In the genomic region with DNA sequence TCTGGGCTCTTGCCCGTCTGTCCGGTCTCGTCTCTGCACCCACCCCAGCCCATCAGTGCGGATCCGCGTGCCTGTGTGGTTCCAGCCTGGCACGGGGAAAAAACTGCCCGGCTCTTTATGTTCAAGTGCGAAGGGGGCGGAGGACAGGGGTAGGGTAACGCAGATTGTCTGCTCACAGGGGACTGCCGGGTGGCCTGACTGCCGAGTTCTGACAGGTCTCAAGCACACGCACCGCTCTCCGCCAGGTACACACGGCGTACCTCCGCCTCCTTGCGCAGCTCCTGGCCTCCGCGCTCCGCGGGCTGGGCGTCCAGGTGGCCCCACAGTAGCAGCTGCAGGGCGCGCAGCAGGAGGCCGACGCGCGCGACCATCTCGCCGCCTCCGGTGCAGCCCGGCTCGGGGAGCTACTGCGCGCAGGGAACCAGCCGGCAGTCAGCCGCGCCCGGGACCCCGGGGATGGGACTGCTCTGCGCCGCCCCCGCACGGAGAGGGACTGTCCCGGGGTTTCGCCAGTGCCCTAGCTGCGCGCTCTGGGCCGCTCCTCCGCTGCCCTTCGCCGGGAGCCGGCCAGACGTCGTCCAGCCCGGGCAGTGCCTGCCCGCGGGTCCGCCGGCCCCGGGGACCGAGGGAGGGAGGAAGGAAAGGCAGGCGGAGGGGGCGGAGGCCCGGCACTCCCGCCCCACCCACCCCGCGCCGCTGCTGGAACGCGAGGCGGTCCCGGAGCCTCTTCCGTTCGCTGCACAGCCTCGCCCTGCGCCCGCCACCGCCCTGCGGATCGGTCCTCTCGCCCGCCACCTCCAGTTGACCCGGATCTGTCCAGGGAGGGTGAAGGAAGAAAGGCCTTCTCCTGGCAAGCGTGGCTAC, we compare ENCODE assay signal across 8 cellular contexts. TPM values are rescaled to one million over a fixed set of nuclear protein-coding genes. Genes with fewer than 3 reads are reported as not detected.
DNase-seq lines count a peak whose midpoint lies in the region; ATAC-seq and TF ChIP-seq lines count a peak whose summit lies in the region.

A gene with protein sequence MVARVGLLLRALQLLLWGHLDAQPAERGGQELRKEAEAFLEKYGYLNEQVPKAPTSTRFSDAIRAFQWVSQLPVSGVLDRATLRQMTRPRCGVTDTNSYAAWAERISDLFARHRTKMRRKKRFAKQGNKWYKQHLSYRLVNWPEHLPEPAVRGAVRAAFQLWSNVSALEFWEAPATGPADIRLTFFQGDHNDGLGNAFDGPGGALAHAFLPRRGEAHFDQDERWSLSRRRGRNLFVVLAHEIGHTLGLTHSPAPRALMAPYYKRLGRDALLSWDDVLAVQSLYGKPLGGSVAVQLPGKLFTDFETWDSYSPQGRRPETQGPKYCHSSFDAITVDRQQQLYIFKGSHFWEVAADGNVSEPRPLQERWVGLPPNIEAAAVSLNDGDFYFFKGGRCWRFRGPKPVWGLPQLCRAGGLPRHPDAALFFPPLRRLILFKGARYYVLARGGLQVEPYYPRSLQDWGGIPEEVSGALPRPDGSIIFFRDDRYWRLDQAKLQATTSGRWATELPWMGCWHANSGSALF (minus strand): TSS at position 635 of the 864 bp plus-strand sequence. CDS start 264 bp downstream, at position 371.

- H2AK9ac ChIP-seq in IMR-90 (replicated peaks; ENCODE audit: low read depth, low read length, poor library complexity), result no peak within 1 kb of the TSS

- peak; percentile 54 for DNase-seq in BE2C
- DNase-seq in IMR-90, result no peak
- DNase-seq in activated CD4-positive, alpha-beta T cell treated with anti-CD3 and anti-CD28 coated beads, Interleukin-2, amount 10 ng/mL, durations not matched to agents 7 days and 5 days, result peak; percentile 29
- no peak for DNase-seq in effector memory CD4-positive, alpha-beta T cell

- H3K9me3 ChIP-seq in BE2C (no peaks in the 10 kb centered on the region), IMR-90 (ENCODE audit: control insufficient read depth, insufficient read depth, low read length) (no peaks in the 10 kb centered on the region), mesodermal cell (ENCODE audit: control insufficient read depth, low read length) (no peaks in the 10 kb centered on the region), subcutaneous abdominal adipose tissue (ENCODE audit: control insufficient read depth in 5 of 5, low read length in 5 of 5) (peaks cover 0 to 7% (median 0%) of the 10 kb centered on the region in 5 donors)
- no peaks in the 10 kb centered on the region for H3K9me3 ChIP-seq in effector memory CD4-positive, alpha-beta T cell (ENCODE audit: control insufficient read depth, low read length)

- peak within 1 kb of the TSS; percentile 87; the same call in 1 of the 2 replicates for H3K23ac ChIP-seq in IMR-90 (ENCODE audit: low read depth, low read length)

- no peak within 1 kb of the TSS for H2BK5ac ChIP-seq in IMR-90 (ENCODE audit: low read depth, low read length, poor library complexity, severe bottlenecking)

- no TSS peak for BruUV-seq in IMR-90 (replicated peaks; lab: Mats Ljungman, UMichigan)

- H3K4ac ChIP-seq in IMR-90 (ENCODE audit: low read depth, low read length), result peak within 1 kb of the TSS; percentile 52; the same call in 1 of the 2 replicates

- H3K27me3 Mint-ChIP-seq in activated CD4-positive, alpha-beta T cell treated with anti-CD3 and anti-CD28 coated beads, Interleukin-2, amount 10 ng/mL, durations not matched to agents 7 days and 5 days, result peaks cover 57% of the 10 kb centered on the region

- H3K4me3 ChIP-seq in BE2C (ENCODE audit: low read depth, low read length), result peak within 1 kb of the TSS; percentile 66
- H3K4me3 ChIP-seq in IMR-90 (ENCODE audit: insufficient read depth, low read depth, low read length), result peak within 1 kb of the TSS; percentile 43
- H3K4me3 ChIP-seq in effector memory CD4-positive, alpha-beta T cell (ENCODE audit: insufficient read depth, low read depth, low read length, poor library complexity, severe bottlenecking), result peak within 1 kb of the TSS; percentile 62
- peak within 1 kb of the TSS; percentile 53 for H3K4me3 ChIP-seq in mesodermal cell (ENCODE audit: extremely low read depth, insufficient read depth, low read length, poor library complexity, severe bottlenecking)
- H3K4me3 ChIP-seq in subcutaneous abdominal adipose tissue (ENCODE audit: low read depth in 1 of 5, low read length in 5 of 5), result peak within 1 kb of the TSS; percentile 52 to 94 (median 78)

- H2AK5ac ChIP-seq in IMR-90 (ENCODE audit: low read depth, low read length), result 0 out of 2 replicates have a peak within 1 kb of the TSS, but pooled peaks have one; percentile 16

- peak within 1 kb of the TSS; percentile 69 for H3K4me3 Mint-ChIP-seq in activated CD4-positive, alpha-beta T cell treated with anti-CD3 and anti-CD28 coated beads, Interleukin-2, amount 10 ng/mL, durations not matched to agents 7 days and 5 days

- no peak within 1 kb of the TSS for H2BK20ac ChIP-seq in IMR-90 (ENCODE audit: low read depth, low read length)

- no peaks in the 10 kb centered on the region for H3K79me1 ChIP-seq in IMR-90 (ENCODE audit: low read depth in 1 of 2, low read length in 2 of 2)

- H4K91ac ChIP-seq in IMR-90 (ENCODE audit: insufficient read depth, low read depth, low read length), result no peak within 1 kb of the TSS; the same call in 1 of the 2 replicates

- H4K5ac ChIP-seq in IMR-90 (ENCODE audit: low read depth, low read length), result no peak within 1 kb of the TSS

- H3K14ac ChIP-seq in IMR-90 (replicated peaks; ENCODE audit: low read depth, low read length), result peak within 1 kb of the TSS; percentile 81; the same call in 1 of the 2 replicates

- TF ChIP-seq RAD21 in IMR-90 (IDR thresholded peaks at IDR 0.05; ENCODE audit: low read length), result no peak

- no peak within 1 kb of the TSS for H2BK120ac ChIP-seq in IMR-90 (ENCODE audit: low read depth, low read length)

- H3K4me1 ChIP-seq in BE2C (peaks cover 6% of the 10 kb centered on the region), IMR-90 (ENCODE audit: control insufficient read depth, insufficient read depth, low read length) (no peaks in the 10 kb centered on the region; the same call in 1 of the 2 replicates), mesodermal cell (ENCODE audit: control insufficient read depth, insufficient read depth, low read length, poor library complexity, severe bottlenecking) (peaks cover 15% of the 10 kb centered on the region), subcutaneous abdominal adipose tissue (ENCODE audit: control insufficient read depth in 5 of 5, insufficient read depth in 5 of 5, low read length in 5 of 5) (peaks cover 5 to 54% (median 45%) of the 10 kb centered on the region in 5 donors)
- H3K4me1 ChIP-seq in effector memory CD4-positive, alpha-beta T cell (ENCODE audit: control insufficient read depth, insufficient read depth, low read length, poor library complexity, severe bottlenecking), result peaks cover 10% of the 10 kb centered on the region

- H4K20me1 ChIP-seq in IMR-90 (ENCODE audit: insufficient read depth, low read length), result no peaks in the 10 kb centered on the region

- POLR2A ChIA-PET in IMR-90 (lab: Charles Lee; ENCODE audit: unreplicated experiment), result no interaction called here
- POLR2A ChIA-PET in activated CD4-positive, alpha-beta T cell treated with anti-CD3 and anti-CD28 coated beads, Interleukin-2, amount 10 ng/mL, durations not matched to agents 7 days and 5 days (lab: Charles Lee), result no interaction called here

- 3% methylated on average over 14 of the region's 89 CpGs; no CpG with 5 or more reads in 1 of the 2 experiments for WGBS in IMR-90 (ENCODE audit: extremely low coverage in 2 of 2, insufficient read length in 1 of 2), 2 experiments
- WGBS in mesodermal cell (ENCODE audit: insufficient coverage in 2 of 2), 2 experiments, result 0 to 3% methylated on average over 48 to 51 of the region's 89 CpGs

- dilution Hi-C loops in IMR-90 (cut with HindIII; ENCODE audit: low sequenced_read_pairs, unreplicated experiment), result no loop called here

- no peak for TF ChIP-seq POLR2A in IMR-90 (IDR thresholded peaks at IDR 0.05; ENCODE audit: low read depth, low read length)

- H3K36me3 Mint-ChIP-seq in activated CD4-positive, alpha-beta T cell treated with anti-CD3 and anti-CD28 coated beads, Interleukin-2, amount 10 ng/mL, durations not matched to agents 7 days and 5 days (ENCODE audit: low read depth), result no peaks in the 10 kb centered on the region

- peak within 1 kb of the TSS; percentile 94 for H3K4me2 ChIP-seq in IMR-90 (ENCODE audit: low read depth, low read length)

- no peaks in the 10 kb centered on the region for H3K9me3 Mint-ChIP-seq in activated CD4-positive, alpha-beta T cell treated with anti-CD3 and anti-CD28 coated beads, Interleukin-2, amount 10 ng/mL, durations not matched to agents 7 days and 5 days

- CTCF ChIA-PET in IMR-90 (lab: Yijun Ruan, JAX), result interaction anchor here (0.7 to 1.3 kb wide), 3 partner anchors 10 to 31 kb away, joined by 3 to 6 read pairs (median 3); no protein-coding TSS in a partner anchor
- CTCF ChIA-PET in activated CD4-positive, alpha-beta T cell treated with anti-CD3 and anti-CD28 coated beads, Interleukin-2, amount 10 ng/mL, durations not matched to agents 7 days and 5 days (lab: Charles Lee), result interaction anchor here (0.6 to 4.7 kb wide), 4 partner anchors 13 to 35 kb away, joined by 3 to 20 read pairs (median 6); a partner anchor contains a TSS

- no peaks in the 10 kb centered on the region for H3K9me1 ChIP-seq in IMR-90 (ENCODE audit: insufficient read depth, low read length)

- no peak within 1 kb of the TSS for H3K27ac Mint-ChIP-seq in activated CD4-positive, alpha-beta T cell treated with anti-CD3 and anti-CD28 coated beads, Interleukin-2, amount 10 ng/mL, durations not matched to agents 7 days and 5 days

- H3K9ac ChIP-seq in IMR-90 (ENCODE audit: low read depth, low read length), result 0 out of 2 replicates have a peak within 1 kb of the TSS, but pooled peaks have one; percentile 22
- peak within 1 kb of the TSS in 2 of 5 donors; percentile 46 to 71 for H3K9ac ChIP-seq in subcutaneous abdominal adipose tissue (ENCODE audit: low read length in 5 of 5)

- H3K18ac ChIP-seq in IMR-90 (ENCODE audit: low read depth, low read length), result no peak within 1 kb of the TSS

- H3K27me3 ChIP-seq in BE2C (no peaks in the 10 kb centered on the region), IMR-90 (ENCODE audit: control insufficient read depth, insufficient read depth, low read length) (peaks cover 65% of the 10 kb centered on the region), subcutaneous abdominal adipose tissue (ENCODE audit: control insufficient read depth in 5 of 5, insufficient read depth in 4 of 5, low read length in 5 of 5) (peaks cover 0 to 2% (median 0%) of the 10 kb centered on the region in 5 donors)
- peaks cover 9% of the 10 kb centered on the region for H3K27me3 ChIP-seq in effector memory CD4-positive, alpha-beta T cell (replicated peaks; ENCODE audit: control insufficient read depth, insufficient read depth, low read length, poor library complexity, severe bottlenecking)

- no peak within 1 kb of the TSS for H3K56ac ChIP-seq in IMR-90 (ENCODE audit: extremely low read depth, insufficient read depth, low read length)

- H2AFZ ChIP-seq in IMR-90 (replicated peaks; ENCODE audit: low read length, poor library complexity), result peak within 1 kb of the TSS; percentile 90

- H3K27ac ChIP-seq in IMR-90 (ENCODE audit: insufficient read depth, low read length) (no peak within 1 kb of the TSS), mesodermal cell (ENCODE audit: low read depth, low read length, severe bottlenecking) (no peak within 1 kb of the TSS), subcutaneous abdominal adipose tissue (ENCODE audit: low read depth, low read length) (no peak within 1 kb of the TSS)
- H3K27ac ChIP-seq in effector memory CD4-positive, alpha-beta T cell (ENCODE audit: insufficient read depth, low read length, poor library complexity, severe bottlenecking), result no peak within 1 kb of the TSS

- H2BK15ac ChIP-seq in IMR-90 (ENCODE audit: low read depth, low read length), result no peak within 1 kb of the TSS; the same call in 2 of the 3 replicates

- peak; percentile 81 for ATAC-seq in IMR-90 (ENCODE audit: low read depth)
- no peak for ATAC-seq in HG03280 (IDR thresholded peaks at IDR 0.05; ENCODE audit: unreplicated experiment)
- ATAC-seq in GM19455 (IDR thresholded peaks at IDR 0.05; ENCODE audit: unreplicated experiment), result no peak

- H4K8ac ChIP-seq in IMR-90 (ENCODE audit: low read depth in 2 of 2, low read length in 2 of 2), result no peak within 1 kb of the TSS

- intact Hi-C loops in IMR-90 (cut with micrococcal nuclease), result no loop called here

- in situ Hi-C loops in IMR-90 (cut with MboI; ENCODE audit: low sequenced_read_pairs), result no loop called here

- peaks cover 12% of the 10 kb centered on the region for H3K4me1 Mint-ChIP-seq in activated CD4-positive, alpha-beta T cell treated with anti-CD3 and anti-CD28 coated beads, Interleukin-2, amount 10 ng/mL, durations not matched to agents 7 days and 5 days

- H3K36me3 ChIP-seq in BE2C (no peaks in the 10 kb centered on the region), IMR-90 (ENCODE audit: control insufficient read depth, insufficient read depth, low read length) (no peaks in the 10 kb centered on the region), mesodermal cell (ENCODE audit: control insufficient read depth, insufficient read depth, low read length) (no peaks in the 10 kb centered on the region), subcutaneous abdominal adipose tissue (ENCODE audit: control insufficient read depth in 5 of 5, insufficient read depth in 5 of 5, low read length in 5 of 5) (no peaks in the 10 kb centered on the region)
- no peaks in the 10 kb centered on the region for H3K36me3 ChIP-seq in effector memory CD4-positive, alpha-beta T cell (ENCODE audit: control insufficient read depth, insufficient read depth, low read length)

- TF ChIP-seq CTCF in BE2C (IDR thresholded peaks at IDR 0.05; ENCODE audit: low read depth, low read length), result no peak
- TF ChIP-seq CTCF in IMR-90 (conservative IDR thresholded peaks at IDR 0.05; ENCODE audit: low read depth, low read length), result no peak

RNA-seq across cellular contexts. Expression of the gene that starts here (rescaled TPM):
- polyA plus RNA-seq in BE2C (2012; ENCODE audit: insufficient read depth, insufficient read length, low read depth), result 1.8 TPM
- 0.18 TPM in 1 of 2 replicates, not detected in the other for total RNA-seq in IMR-90 (2012; rRNA removed)
- polyA plus RNA-seq in IMR-90 (2012; rRNA removed), result not detected in 2 replicates
- polyA plus RNA-seq in IMR-90 (2012; cell fraction: cytosol; rRNA removed), result 0.08 TPM in 1 of 2 replicates, not detected in the other
- not detected in 2 replicates for polyA plus RNA-seq in IMR-90 (2012; cell fraction: nucleus; rRNA removed; ENCODE audit: low replicate concordance)
- not detected for total RNA-seq in activated CD4-positive, alpha-beta T cell treated with anti-CD3 and anti-CD28 coated beads, Interleukin-2, amount 10 ng/mL, durations not matched to agents 7 days and 5 days
- 27.1 TPM for polyA plus RNA-seq in mesodermal cell (2013, experiment 1 of 2)
- 35.7 TPM for polyA plus RNA-seq in mesodermal cell (2013, experiment 2 of 2)

Comparison
In these comparisons a context has a peak if more than half of its experiments do, and no peak if none do; other contexts are left out.
1. Peak in ATAC-seq, H3K4me3 ChIP-seq, H3K9ac ChIP-seq and H3K4me2 ChIP-seq in IMR-90; RNA of the gene not detected or under 1 TPM.
2. Peak in DNase-seq in activated CD4-positive, alpha-beta T cell treated with anti-CD3 and anti-CD28 coated beads, Interleukin-2, amount 10 ng/mL, durations not matched to agents 7 days and 5 days; RNA of the gene not detected or under 1 TPM.